In the genomic region with DNA sequence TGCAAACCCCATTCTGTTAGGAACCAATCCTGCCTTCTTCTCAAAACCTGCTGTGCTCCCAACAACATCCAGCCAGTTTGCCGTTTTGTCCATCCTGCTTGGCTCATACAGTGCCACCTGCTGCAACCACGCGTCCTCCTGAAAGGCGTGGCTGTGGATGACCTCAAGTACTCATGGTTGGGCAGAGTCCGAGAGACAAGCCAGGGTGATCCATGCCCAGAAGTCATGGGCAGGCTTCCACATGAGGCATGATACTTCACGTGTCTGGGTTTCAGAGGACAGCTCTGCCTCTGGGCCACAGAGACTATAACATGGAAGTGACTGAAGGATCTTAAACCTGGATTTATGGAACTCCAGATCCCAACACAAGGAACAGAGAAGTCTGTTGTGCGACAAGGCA, we compare ENCODE assay signal across 23 cellular contexts. TPM values are rescaled to one million over a fixed set of nuclear protein-coding genes. Genes with fewer than 3 reads are reported as not detected.
A peak's percentile ranks its signal among the peaks of the same experiment; 100 is the strongest.
DNase-seq lines count a peak whose midpoint lies in the region; ATAC-seq and TF ChIP-seq lines count a peak whose summit lies in the region.
"Had no signal": no experiment of that assay in that cellular context is flagged by ENCODE, and none has a peak within 500 bp of the region (broad histone marks: within the 10 kb centered on the region; RNA-seq: fewer than 3 reads in every experiment).

No MANE protein-coding gene starts in this region.

- H3K4me3 ChIP-seq in mucosa of descending colon = no peak overlapping the region
- H3K4me3 ChIP-seq: gastroesophageal sphincter, tibial artery had no signal

- H3K9me3 ChIP-seq in mucosa of descending colon = no peaks in the 10 kb centered on the region
- H3K9me3 ChIP-seq: gastroesophageal sphincter, tibial artery had no signal

- H3K27ac Mint-ChIP-seq in activated T-helper 1 cell treated with anti-CD3 and anti-CD28 coated beads, Interleukin-12 subunit alpha, Interleukin-12 subunit beta, Interleukin-2, Interleukin-4 antibody, amounts not matched to agents 30 ng/mL and 10 ng/mL and 1 ng/mL, durations not matched to agents 14 hours and 24 hours and 36 hours = peak overlapping the region; percentile 18
- peak overlapping the region; percentile 86 for H3K27ac Mint-ChIP-seq in stimulated activated effector memory CD8-positive, alpha-beta T cell treated with anti-CD3 and anti-CD28 coated beads, Interleukin-12 subunit alpha, Interleukin-12 subunit beta, amount 100 ng/mL, for 72 hours
- H3K27ac Mint-ChIP-seq in natural killer cell = no peak overlapping the region

- no peaks in the 10 kb centered on the region for H3K27me3 Mint-ChIP-seq in activated T-helper 1 cell treated with anti-CD3 and anti-CD28 coated beads, Interleukin-12 subunit alpha, Interleukin-12 subunit beta, Interleukin-2, Interleukin-4 antibody, amounts not matched to agents 30 ng/mL and 10 ng/mL and 1 ng/mL, durations not matched to agents 14 hours and 24 hours and 36 hours (ENCODE audit: insufficient read depth)
- H3K27me3 Mint-ChIP-seq in natural killer cell (ENCODE audit: low read depth in 2 of 2) = no peaks in the 10 kb centered on the region
- H3K27me3 Mint-ChIP-seq: central memory CD8-positive, alpha-beta T cell had no signal

- no peaks in the 10 kb centered on the region for H3K4me1 ChIP-seq in mucosa of descending colon (ENCODE audit: low read depth)

- H3K36me3 ChIP-seq in mucosa of descending colon (ENCODE audit: low read depth) = peaks cover under 1% of the 10 kb centered on the region

- intact Hi-C loops in activated T-helper 1 cell treated with anti-CD3 and anti-CD28 coated beads, Interleukin-12 subunit alpha, Interleukin-12 subunit beta, Interleukin-2, Interleukin-4 antibody, amounts not matched to agents 30 ng/mL and 10 ng/mL and 1 ng/mL, durations not matched to agents 14 hours and 24 hours and 36 hours (cut with micrococcal nuclease) = no loop called here
- intact Hi-C loops in Right ventricle myocardium superior (cut with DNase I) = no loop called here
- intact Hi-C loops in mucosa of descending colon (cut with DNase I, micrococcal nuclease) = no loop called here
- intact Hi-C loops in posterior vena cava (cut with DNase I) = loop anchor here in 1 of 2 donors (10.0 kb wide), 1 partner anchor 183 kb away; no protein-coding TSS in a partner anchor
- intact Hi-C loops in natural killer cell (cut with micrococcal nuclease) = no loop called here

- H3K36me3 Mint-ChIP-seq in activated T-helper 1 cell treated with anti-CD3 and anti-CD28 coated beads, Interleukin-12 subunit alpha, Interleukin-12 subunit beta, Interleukin-2, Interleukin-4 antibody, amounts not matched to agents 30 ng/mL and 10 ng/mL and 1 ng/mL, durations not matched to agents 14 hours and 24 hours and 36 hours (ENCODE audit: low read depth) = peaks cover 31% of the 10 kb centered on the region
- peaks cover 97% of the 10 kb centered on the region for H3K36me3 Mint-ChIP-seq in stimulated activated effector memory CD8-positive, alpha-beta T cell treated with anti-CD3 and anti-CD28 coated beads, Interleukin-12 subunit alpha, Interleukin-12 subunit beta, amount 100 ng/mL, for 72 hours
- no peaks in the 10 kb centered on the region for H3K36me3 Mint-ChIP-seq in natural killer cell

- no peaks in the 10 kb centered on the region for H3K9me3 Mint-ChIP-seq in activated T-helper 1 cell treated with anti-CD3 and anti-CD28 coated beads, Interleukin-12 subunit alpha, Interleukin-12 subunit beta, Interleukin-2, Interleukin-4 antibody, amounts not matched to agents 30 ng/mL and 10 ng/mL and 1 ng/mL, durations not matched to agents 14 hours and 24 hours and 36 hours
- H3K9me3 Mint-ChIP-seq in stimulated activated effector memory CD8-positive, alpha-beta T cell treated with anti-CD3 and anti-CD28 coated beads, Interleukin-12 subunit alpha, Interleukin-12 subunit beta, amount 100 ng/mL, for 72 hours = no peaks in the 10 kb centered on the region
- H3K9me3 Mint-ChIP-seq in natural killer cell = no peaks in the 10 kb centered on the region
- H3K9me3 Mint-ChIP-seq: central memory CD8-positive, alpha-beta T cell had no signal

- DNase-seq in activated T-helper 1 cell treated with anti-CD3 and anti-CD28 coated beads, Interleukin-12 subunit alpha, Interleukin-12 subunit beta, Interleukin-2, Interleukin-4 antibody, amounts not matched to agents 30 ng/mL and 10 ng/mL and 1 ng/mL, durations not matched to agents 14 hours and 24 hours and 36 hours (ENCODE audit: low spot score) = no peak
- DNase-seq in Right ventricle myocardium superior = peak; percentile 79
- DNase-seq in mucosa of descending colon = no peak
- DNase-seq in stimulated activated effector memory CD8-positive, alpha-beta T cell treated with anti-CD3 and anti-CD28 coated beads, Interleukin-12 subunit alpha, Interleukin-12 subunit beta, amount 100 ng/mL, for 72 hours (ENCODE audit: low spot score in 2 of 2) = no peak
- DNase-seq in posterior vena cava (ENCODE audit: low spot score) = no peak
- DNase-seq in NCI-H1092 treated with DMSO at 0.1 percent for 48 hours (lab: John Stamatoyannopoulos, UW) = no peak
- no peak for DNase-seq in natural killer cell
- DNase-seq: activated CD4-positive, alpha-beta T cell treated with anti-CD3 and anti-CD28 coated beads, Interleukin-2, amount 50 U/mL, for 1 hour; amygdala; KG1; kidney glomerular epithelial cell; midbrain; MV-4-11; NCI-H187; NCI-H226; NCI-H774; SIG-M5; stimulated activated CD4-positive, alpha-beta T cell treated with anti-CD3 and anti-CD28 coated beads, Interleukin-15, amount 100 ng/mL, for 24 hours; T-helper 1 cell; tibial artery had no signal

- TF ChIP-seq CTCF in mucosa of descending colon (IDR thresholded peaks at IDR 0.05) = no peak
- TF ChIP-seq CTCF in natural killer cell (IDR thresholded peaks at IDR 0.05) = no peak

- ATAC-seq in Right ventricle myocardium superior (ENCODE audit: poor library complexity) (peak; percentile 77), mucosa of descending colon (peak; percentile 56), HG03442 (IDR thresholded peaks at IDR 0.05; ENCODE audit: unreplicated experiment) (no peak), natural killer cell (no peak)
- no peak for ATAC-seq in stimulated activated effector memory CD8-positive, alpha-beta T cell treated with anti-CD3 and anti-CD28 coated beads, Interleukin-12 subunit alpha, Interleukin-12 subunit beta, amount 100 ng/mL, for 72 hours
- ATAC-seq: gastroesophageal sphincter had no signal

- H3K4me1 Mint-ChIP-seq in activated T-helper 1 cell treated with anti-CD3 and anti-CD28 coated beads, Interleukin-12 subunit alpha, Interleukin-12 subunit beta, Interleukin-2, Interleukin-4 antibody, amounts not matched to agents 30 ng/mL and 10 ng/mL and 1 ng/mL, durations not matched to agents 14 hours and 24 hours and 36 hours (ENCODE audit: low read depth) = no peaks in the 10 kb centered on the region
- peaks cover 49% of the 10 kb centered on the region for H3K4me1 Mint-ChIP-seq in stimulated activated effector memory CD8-positive, alpha-beta T cell treated with anti-CD3 and anti-CD28 coated beads, Interleukin-12 subunit alpha, Interleukin-12 subunit beta, amount 100 ng/mL, for 72 hours
- H3K4me1 Mint-ChIP-seq in natural killer cell = peaks cover 15 to 42% of the 10 kb centered on the region in 2 donors

- H3K4me3 Mint-ChIP-seq in activated T-helper 1 cell treated with anti-CD3 and anti-CD28 coated beads, Interleukin-12 subunit alpha, Interleukin-12 subunit beta, Interleukin-2, Interleukin-4 antibody, amounts not matched to agents 30 ng/mL and 10 ng/mL and 1 ng/mL, durations not matched to agents 14 hours and 24 hours and 36 hours = no peak overlapping the region
- H3K4me3 Mint-ChIP-seq in stimulated activated effector memory CD8-positive, alpha-beta T cell treated with anti-CD3 and anti-CD28 coated beads, Interleukin-12 subunit alpha, Interleukin-12 subunit beta, amount 100 ng/mL, for 72 hours = no peak overlapping the region
- no peak overlapping the region for H3K4me3 Mint-ChIP-seq in natural killer cell
- H3K4me3 Mint-ChIP-seq: central memory CD8-positive, alpha-beta T cell had no signal

RNA-seq across cellular contexts. Expression of a gene that starts 15.5 kb away (rescaled TPM):
- total RNA-seq in activated T-helper 1 cell treated with anti-CD3 and anti-CD28 coated beads, Interleukin-12 subunit alpha, Interleukin-12 subunit beta, Interleukin-2, Interleukin-4 antibody, amounts not matched to agents 30 ng/mL and 10 ng/mL and 1 ng/mL, durations not matched to agents 14 hours and 24 hours and 36 hours = 60.5 and 63.6 TPM in 2 replicates
- 12.8 TPM for total RNA-seq in Right ventricle myocardium superior
- 10 to 100 TPM; 40.9 to 61.0 (median 43.3) TPM for total RNA-seq in mucosa of descending colon
- total RNA-seq in posterior vena cava = 10 to 100 TPM; 44.2 to 60.6 TPM
- total RNA-seq in natural killer cell = 10 to 100 TPM; 47.9 to 51.3 (median 50.3) TPM

RNA-seq across cellular contexts. Expression of a gene that starts 49.6 kb away (rescaled TPM):
- 284 and 285 TPM in 2 replicates for total RNA-seq in activated T-helper 1 cell treated with anti-CD3 and anti-CD28 coated beads, Interleukin-12 subunit alpha, Interleukin-12 subunit beta, Interleukin-2, Interleukin-4 antibody, amounts not matched to agents 30 ng/mL and 10 ng/mL and 1 ng/mL, durations not matched to agents 14 hours and 24 hours and 36 hours
- 154 TPM for total RNA-seq in Right ventricle myocardium superior
- 100 to 1,000 TPM in 1 of 3 donors, 10 to 100 TPM in 2; 94.0 to 116 (median 99.8) TPM for total RNA-seq in mucosa of descending colon
- total RNA-seq in posterior vena cava = 100 to 1,000 TPM in 1 of 2 donors, 10 to 100 TPM in 1; 89.0 to 118 TPM
- 100 to 1,000 TPM; 219 to 244 (median 237) TPM for total RNA-seq in natural killer cell

Comparison
In these comparisons a context has a peak if more than half of its experiments do, and no peak if none do; other contexts are left out.
1. H3K27ac Mint-ChIP-seq: peak in activated T-helper 1 cell treated with anti-CD3 and anti-CD28 coated beads, Interleukin-12 subunit alpha, Interleukin-12 subunit beta, Interleukin-2, Interleukin-4 antibody, amounts not matched to agents 30 ng/mL and 10 ng/mL and 1 ng/mL, durations not matched to agents 14 hours and 24 hours and 36 hours (single experiment) and stimulated activated effector memory CD8-positive, alpha-beta T cell treated with anti-CD3 and anti-CD28 coated beads, Interleukin-12 subunit alpha, Interleukin-12 subunit beta, amount 100 ng/mL, for 72 hours (single experiment); none in natural killer cell (0 of 2).
2. ATAC-seq: peak in Right ventricle myocardium superior (single experiment) and mucosa of descending colon (single experiment); none in stimulated activated effector memory CD8-positive, alpha-beta T cell treated with anti-CD3 and anti-CD28 coated beads, Interleukin-12 subunit alpha, Interleukin-12 subunit beta, amount 100 ng/mL, for 72 hours (single experiment), HG03442 (single experiment) and natural killer cell (0 of 3).